In genomic region chr13:75617230-75617629, GRCh38 we compare ENCODE assay signal across 28 cellular contexts.
"Had no signal": no experiment of that assay in that cellular context is flagged by ENCODE, and none has a peak within 500 bp of the region (broad histone marks: within the 10 kb centered on the region; RNA-seq: fewer than 3 reads in every experiment).

No MANE protein-coding gene starts in this region.

- H3K4me2 ChIP-seq: hepatocyte had no signal

- ATAC-seq: effector memory CD8-positive, alpha-beta T cell; esophagus mucosa; foreskin keratinocyte; gastrocnemius medialis; gastroesophageal sphincter; heart left ventricle; heart right ventricle had no signal

- H2AFZ ChIP-seq: hepatocyte had no signal

- FAIRE-seq: endometrium, endothelial cell of umbilical vein, frontal cortex had no signal

- H3K79me2 ChIP-seq: hepatocyte had no signal

- H3K4me1 ChIP-seq: colonic mucosa, esophagus muscularis mucosa, esophagus squamous epithelium, gastrocnemius medialis, gastroesophageal sphincter, heart left ventricle, heart right ventricle had no signal

- DNase-seq: colonic mucosa; cortex of kidney; dermis blood vessel endothelial cell; dorsolateral prefrontal cortex; effector CD4-positive, alpha-beta T cell; effector CD8-positive, alpha-beta T cell; effector memory CD4-positive, alpha-beta T cell; effector memory CD8-positive, alpha-beta T cell; endodermal cell; erythroblast; esophagus squamous epithelium; foreskin fibroblast; foreskin keratinocyte; foreskin melanocyte; gastrocnemius medialis; glutamatergic neuron; head of caudate nucleus; heart left ventricle; heart right ventricle had no signal

- H3K36me3 ChIP-seq: colonic mucosa, heart left ventricle, heart right ventricle had no signal

- H3K27me3 ChIP-seq: colonic mucosa, dorsolateral prefrontal cortex, esophagus muscularis mucosa, esophagus squamous epithelium, foreskin keratinocyte, gastrocnemius medialis, gastroesophageal sphincter, heart left ventricle, heart right ventricle, hepatocyte had no signal

- H3K27ac ChIP-seq: colonic mucosa, coronary artery, dorsolateral prefrontal cortex, epithelial cell of prostate, esophagus muscularis mucosa, esophagus squamous epithelium, foreskin keratinocyte, gastrocnemius medialis, gastroesophageal sphincter, heart left ventricle, heart right ventricle, hepatocyte had no signal

- H3K9me3 ChIP-seq: colonic mucosa, esophagus muscularis mucosa, esophagus squamous epithelium, gastrocnemius medialis, gastroesophageal sphincter, heart left ventricle, heart right ventricle had no signal

- H3K4me3 ChIP-seq: colonic mucosa, coronary artery, dorsolateral prefrontal cortex, esophagus muscularis mucosa, esophagus squamous epithelium, gastrocnemius medialis, gastroesophageal sphincter, heart left ventricle, heart right ventricle, hepatocyte had no signal
